ENCODE assay signal across 8 cellular contexts in the genomic region with DNA sequence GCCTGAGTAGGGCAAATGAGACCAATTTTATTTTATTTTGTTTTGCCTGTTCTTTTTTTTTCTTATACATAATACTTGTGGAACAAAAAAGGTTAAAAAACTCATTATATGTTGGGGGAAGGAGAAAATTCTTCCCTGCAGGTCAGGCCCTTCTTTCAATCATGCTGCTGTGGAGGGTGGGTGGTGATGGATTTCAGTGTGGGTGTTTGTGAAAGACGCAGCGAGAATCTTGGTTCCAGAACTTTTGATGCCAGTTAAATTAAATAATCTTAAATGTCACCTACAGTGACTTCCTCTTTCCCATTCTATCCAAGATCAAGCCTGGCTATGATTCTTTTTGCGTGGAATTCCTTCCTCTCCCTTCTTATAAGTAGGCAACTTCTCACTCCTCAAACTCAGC.
"Had no signal": no experiment of that assay in that cellular context is flagged by ENCODE, and none has a peak within 500 bp of the region (broad histone marks: within the 10 kb centered on the region; RNA-seq: fewer than 3 reads in every experiment).

No MANE protein-coding gene starts in this region.

- H3K4me3 ChIP-seq: GM12878 had no signal

- ATAC-seq: GM12878 had no signal

- FAIRE-seq: G401.6, GM12878, GM12891, GM12892, GM18507, GM19239 had no signal

- DNase-seq: GDM1, GF-D8 had no signal
